9 cellular contexts compared by ENCODE assay signal in the genomic region with DNA sequence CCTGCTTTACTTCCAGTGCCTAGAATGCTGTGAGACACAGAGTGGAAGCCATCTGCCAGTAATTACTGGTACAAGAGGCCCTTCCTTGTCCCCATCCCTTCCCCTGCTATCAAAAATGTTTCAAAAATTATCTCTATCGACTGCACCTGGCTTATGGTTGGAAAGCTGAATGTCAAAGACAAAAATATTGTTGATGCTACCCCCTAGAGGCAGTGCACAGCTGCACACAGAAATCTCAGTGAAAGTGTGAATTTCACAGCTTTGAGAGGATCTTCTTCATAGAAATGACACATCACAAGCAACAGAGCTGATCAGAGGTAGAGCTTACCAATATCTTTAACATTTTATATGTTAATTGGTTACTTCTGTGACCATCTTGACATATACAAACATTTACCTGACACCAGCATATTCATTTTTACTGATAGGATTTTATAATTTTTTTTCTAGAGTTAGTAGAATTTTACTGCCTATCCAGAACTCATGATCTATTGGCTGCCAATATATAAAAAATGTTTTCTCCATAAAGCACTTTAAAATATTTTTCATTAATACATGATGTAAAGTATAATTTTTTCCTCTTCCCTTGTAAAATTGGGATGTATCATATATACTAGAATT. TPM values are rescaled to one million over a fixed set of nuclear protein-coding genes. Genes with fewer than 3 reads are reported as not detected.
DNase-seq lines count a peak whose midpoint lies in the region; ATAC-seq, FAIRE-seq and TF ChIP-seq lines count a peak whose summit lies in the region.
"Had no signal": no experiment of that assay in that cellular context is flagged by ENCODE, and none has a peak within 500 bp of the region (broad histone marks: within the 10 kb centered on the region; RNA-seq: fewer than 3 reads in every experiment).

No MANE protein-coding gene starts in this region.

- POLR2A ChIA-PET in K562 (lab: Yijun Ruan, JAX), result interaction anchor here (1.0 kb wide), 1 partner anchor 15 kb away, joined by 3 read pairs; no protein-coding TSS in a partner anchor

- H3K36me3 ChIP-seq in K562 (ENCODE audit: control insufficient read depth, insufficient read depth, low read length) (no peaks in the 10 kb centered on the region), prostate gland (no peaks in the 10 kb centered on the region), ascending aorta (no peaks in the 10 kb centered on the region)
- H3K36me3 ChIP-seq: BLaER1 had no signal

- DNase-seq in NCI-H1417 (lab: John Stamatoyannopoulos, UW), result peak; percentile 18 to 53 (median 30)
- DNase-seq in NCI-H1417 treated with DMSO at 0.1 percent for 48 hours (lab: John Stamatoyannopoulos, UW), result no peak
- peak; percentile 54 for DNase-seq in HT-29 (ENCODE audit: low spot score)
- peak; percentile 28 to 44 (median 32) for DNase-seq in K562 (ENCODE audit: extremely low read depth in 1 of 4, low spot score in 3 of 4)
- DNase-seq in prostate gland (ENCODE audit: low spot score), result no peak
- no peak for DNase-seq in ascending aorta (ENCODE audit: low spot score in 2 of 2)
- DNase-seq in NK-92 (lab: John Stamatoyannopoulos, UW; ENCODE audit: unreplicated experiment), result no peak
- no peak for DNase-seq in GDM1 (lab: John Stamatoyannopoulos, UW)

- H3K9me3 ChIP-seq in K562 (replicated peaks; ENCODE audit: control insufficient read depth, insufficient read depth, low read depth, low read length), result no peaks in the 10 kb centered on the region
- H3K9me3 ChIP-seq in prostate gland, result no peaks in the 10 kb centered on the region
- H3K9me3 ChIP-seq in ascending aorta, result peaks cover 0 to 5% of the 10 kb centered on the region in 2 donors

- H4K20me1 ChIP-seq in K562 (replicated peaks; ENCODE audit: control insufficient read depth, insufficient read depth, low read length), result no peaks in the 10 kb centered on the region
- H4K20me1 ChIP-seq: BLaER1 had no signal

- H3K79me2 ChIP-seq in K562 (ENCODE audit: control insufficient read depth, insufficient read depth, low read length), result no peaks in the 10 kb centered on the region

- peaks cover 0 to 21% of the 10 kb centered on the region in 2 experiments; a peak in 3 of 5 replicates for H3K27me3 ChIP-seq in K562 (ENCODE audit: control insufficient read depth in 2 of 2, insufficient read depth in 2 of 2, low read length in 2 of 2)
- no peaks in the 10 kb centered on the region for H3K27me3 ChIP-seq in prostate gland (replicated peaks; ENCODE audit: insufficient read depth)
- H3K27me3 ChIP-seq in ascending aorta, result no peaks in the 10 kb centered on the region
- H3K27me3 ChIP-seq: BLaER1 had no signal

- no peak for TF ChIP-seq POLR2A in K562 (conservative IDR thresholded peaks at IDR 0.05)
- TF ChIP-seq POLR2A in prostate gland (IDR thresholded peaks at IDR 0.05), result no peak

- 6% methylated on average over 1 of the region's 1 CpG for WGBS in K562 (ENCODE audit: insufficient coverage, low coverage, missing lambda C conversion rate)
- WGBS in prostate gland, result 14% methylated on average over 1 of the region's 1 CpG

- intact Hi-C loops in K562 (cut with micrococcal nuclease), result no loop called here
- intact Hi-C loops in prostate gland (cut with DNase I), result no loop called here
- intact Hi-C loops in ascending aorta (cut with DNase I), result no loop called here

- H3K4me3 ChIP-seq in K562, result no peak overlapping the region
- no peak overlapping the region for H3K4me3 ChIP-seq in prostate gland
- no peak overlapping the region for H3K4me3 ChIP-seq in ascending aorta
- H3K4me3 ChIP-seq: BLaER1 had no signal

- H3K4me1 ChIP-seq in K562 (replicated peaks in 1 of 2; ENCODE audit: control insufficient read depth in 2 of 2, insufficient read depth in 2 of 2, low read length in 2 of 2) (no peaks in the 10 kb centered on the region), prostate gland (replicated peaks) (no peaks in the 10 kb centered on the region), ascending aorta (no peaks in the 10 kb centered on the region)
- H3K4me1 ChIP-seq: BLaER1 had no signal

- TF ChIP-seq RAD21 in K562 (CRISPR knock-in tag; conservative IDR thresholded peaks at IDR 0.05 in 1 of 2, IDR thresholded peaks at IDR 0.05 in 1 of 2), result peak in 1 of 2 experiments; percentile 36; a peak in 2 of 4 replicates

- peak; percentile 65 for FAIRE-seq in K562 (lab: Jason Lieb, UNC)

- no peak overlapping the region for H2AFZ ChIP-seq in K562 (ENCODE audit: low read depth, low read length)

- H3K27ac ChIP-seq in K562 (ENCODE audit: extremely low read depth, low read depth, low read length) (no peak overlapping the region), prostate gland (no peak overlapping the region), ascending aorta (no peak overlapping the region)
- H3K27ac ChIP-seq: BLaER1 had no signal

- CTCF ChIA-PET in K562 (lab: Yijun Ruan, JAX; ENCODE audit: low intra/inter-chr PET ratio), result no interaction called here

- no peaks in the 10 kb centered on the region for H3K9me1 ChIP-seq in K562 (ENCODE audit: control insufficient read depth, insufficient read depth, low read length)

- no peak for TF ChIP-seq EP300 in K562 (IDR thresholded peaks at IDR 0.05; ENCODE audit: low read length)

- BruUV-seq in K562 (replicated peaks; lab: Mats Ljungman, UMichigan), result no TSS peak

- peak; percentile 78; the same call in 2 of the 3 replicates for ATAC-seq in K562

- no peak overlapping the region for H3K9ac ChIP-seq in K562 (ENCODE audit: insufficient read depth in 1 of 2, low read depth in 2 of 2, low read length in 2 of 2)
- H3K9ac ChIP-seq: BLaER1 had no signal

- no peak overlapping the region for H3K4me2 ChIP-seq in K562 (ENCODE audit: insufficient read depth, low read length)
- H3K4me2 ChIP-seq: BLaER1 had no signal

- TF ChIP-seq CTCF in K562 (IDR thresholded peaks at IDR 0.05 in 2 of 3, conservative IDR thresholded peaks at IDR 0.05 in 1 of 3; ENCODE audit: insufficient read depth in 2 of 3, low read depth in 1 of 3, low read length in 3 of 3) (peak; percentile 45 to 61 (median 58); a peak in 5 of 6 replicates), prostate gland (IDR thresholded peaks at IDR 0.05) (peak in 3 of 4 experiments; percentile 11 to 20 (median 14)), ascending aorta (IDR thresholded peaks at IDR 0.05) (peak in 1 of 3 experiments; percentile 26)

- in situ Hi-C loops in K562 (cut with MboI), result no loop called here

TF ChIP-seq in K562, 482 proteins besides CTCF, POLR2A, EP300 and RAD21:
- no peak for TF ChIP-seq PHTF2 (CRISPR knock-in tag; IDR thresholded peaks at IDR 0.05)
- no peak for TF ChIP-seq BRD4 (IDR thresholded peaks at IDR 0.05)
- TF ChIP-seq RBBP5 (IDR thresholded peaks at IDR 0.05; ENCODE audit: borderline replicate concordance, insufficient read depth, low read length, poor library complexity, severe bottlenecking), result no peak
- no peak for TF ChIP-seq ZNF785 (CRISPR knock-in tag; IDR thresholded peaks at IDR 0.05)
- TF ChIP-seq ESRRA (IDR thresholded peaks at IDR 0.05; ENCODE audit: borderline replicate concordance, low read depth), result no peak
- TF ChIP-seq SREBF2 (CRISPR knock-in tag; IDR thresholded peaks at IDR 0.05), result no peak
- TF ChIP-seq, protein P1, sequence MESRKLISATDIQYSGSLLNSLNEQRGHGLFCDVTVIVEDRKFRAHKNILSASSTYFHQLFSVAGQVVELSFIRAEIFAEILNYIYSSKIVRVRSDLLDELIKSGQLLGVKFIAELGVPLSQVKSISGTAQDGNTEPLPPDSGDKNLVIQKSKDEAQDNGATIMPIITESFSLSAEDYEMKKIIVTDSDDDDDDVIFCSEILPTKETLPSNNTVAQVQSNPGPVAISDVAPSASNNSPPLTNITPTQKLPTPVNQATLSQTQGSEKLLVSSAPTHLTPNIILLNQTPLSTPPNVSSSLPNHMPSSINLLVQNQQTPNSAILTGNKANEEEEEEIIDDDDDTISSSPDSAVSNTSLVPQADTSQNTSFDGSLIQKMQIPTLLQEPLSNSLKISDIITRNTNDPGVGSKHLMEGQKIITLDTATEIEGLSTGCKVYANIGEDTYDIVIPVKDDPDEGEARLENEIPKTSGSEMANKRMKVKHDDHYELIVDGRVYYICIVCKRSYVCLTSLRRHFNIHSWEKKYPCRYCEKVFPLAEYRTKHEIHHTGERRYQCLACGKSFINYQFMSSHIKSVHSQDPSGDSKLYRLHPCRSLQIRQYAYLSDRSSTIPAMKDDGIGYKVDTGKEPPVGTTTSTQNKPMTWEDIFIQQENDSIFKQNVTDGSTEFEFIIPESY (CRISPR knock-in tag; IDR thresholded peaks at IDR 0.05), result no peak
- no peak for TF ChIP-seq ETV6 (IDR thresholded peaks at IDR 0.05; ENCODE audit: borderline replicate concordance in 1 of 2, low read depth in 2 of 2, low read length in 1 of 2)
- TF ChIP-seq ETV6 (CRISPR knock-in tag; IDR thresholded peaks at IDR 0.05; ENCODE audit: borderline replicate concordance), result no peak

RNA-seq across cellular contexts. Expression of a gene that starts 17.1 kb away (rescaled TPM):
- total RNA-seq in HT-29 (2014; rRNA removed; shearing (Covaris generic)), result 0.05 TPM in 1 of 2 replicates, not detected in the other
- not detected in 2 replicates for total RNA-seq in K562 (2011; cell fraction: chromatin; rRNA removed; ENCODE audit: low replicate concordance)
- total RNA-seq in K562 (2011; cell fraction: nucleolus; rRNA removed), result not detected in 2 replicates
- not detected in 2 replicates for total RNA-seq in K562 (2011; cell fraction: nucleoplasm; rRNA removed)
- total RNA-seq in K562 (2014; rRNA removed) (not detected in 2 replicates), K562 (2014; rRNA removed; fragmentation: Illumina TruSeq; extraction: Trizol) (0.04 TPM in 1 of 2 replicates, not detected in the other), K562 (2015; rRNA removed; fragmentation: Illumina TruSeq; extraction: Trizol) (0.07 TPM in 1 of 2 replicates, not detected in the other), K562 (2021) (0.18 TPM in 1 of 2 replicates, not detected in the other), prostate gland (1 to 10 TPM in 1 of 2 donors, under 1 TPM in 1; 0.23 to 5.5 TPM), ascending aorta (1.1 TPM)
- polyA plus RNA-seq in K562 (2011; rRNA removed) (0.01 TPM in 1 of 2 replicates, not detected in the other), K562 (2014; fragmentation: Illumina TruSeq; extraction: Trizol) (0.13 TPM in 1 of 2 replicates, not detected in the other), K562 (2014; fragmentation: Nextera tagmentation; extraction: Ambion mirVana) (not detected), K562 (2014; rRNA removed) (not detected in 2 replicates)
- polyA plus RNA-seq in K562 (2011; cell fraction: cytosol; rRNA removed), result not detected in 2 replicates
- 0.04 and 0.11 TPM in 2 replicates for polyA plus RNA-seq in K562 (2011; cell fraction: nucleus; rRNA removed)
- 0.01 and 0.14 TPM in 2 replicates for polyA plus RNA-seq in K562 (2012)
- not detected in 2 replicates for polyA minus RNA-seq in K562 (2011; rRNA and poly(A)+ RNA removed)
- not detected in 2 replicates for polyA minus RNA-seq in K562 (2011; cell fraction: cytosol; rRNA and poly(A)+ RNA removed)
- polyA minus RNA-seq in K562 (2011; cell fraction: nucleus; rRNA and poly(A)+ RNA removed), result not detected in 2 replicates

Comparison
In these comparisons a context has a peak if more than half of its experiments do, and no peak if none do; other contexts are left out.
1. DNase-seq: peak in NCI-H1417 (3 of 3), HT-29 (single experiment) and K562 (4 of 4); none in NCI-H1417 treated with DMSO at 0.1 percent for 48 hours (single experiment), prostate gland (single experiment), ascending aorta (0 of 2), NK-92 (single experiment) and GDM1 (single experiment).